ENCODE assay signal across 12 cellular contexts in the genomic region with DNA sequence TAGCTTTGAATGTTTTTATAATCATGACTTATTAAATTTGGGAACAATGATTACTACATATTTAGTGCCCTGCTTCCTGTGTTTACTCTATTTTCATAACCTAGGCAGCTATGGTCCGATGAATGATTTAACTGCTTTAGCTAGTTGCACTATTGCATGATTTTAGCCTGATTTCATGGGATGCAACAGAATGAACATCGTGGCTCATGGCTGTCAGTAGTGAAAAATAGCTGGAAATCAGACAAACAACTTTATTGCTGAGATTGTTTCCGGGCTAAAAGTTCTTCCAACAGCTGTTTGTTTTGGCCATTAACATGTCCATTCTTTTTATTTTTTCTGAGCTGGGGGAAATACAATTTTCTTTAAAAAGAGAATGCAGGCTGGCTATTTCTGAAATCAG. TPM values are rescaled to one million over a fixed set of nuclear protein-coding genes. Genes with fewer than 3 reads are reported as not detected.
DNase-seq lines count a peak whose midpoint lies in the region; ATAC-seq and TF ChIP-seq lines count a peak whose summit lies in the region.
"Had no signal": no experiment of that assay in that cellular context is flagged by ENCODE, and none has a peak within 500 bp of the region (broad histone marks: within the 10 kb centered on the region; RNA-seq: fewer than 3 reads in every experiment).

A gene with protein sequence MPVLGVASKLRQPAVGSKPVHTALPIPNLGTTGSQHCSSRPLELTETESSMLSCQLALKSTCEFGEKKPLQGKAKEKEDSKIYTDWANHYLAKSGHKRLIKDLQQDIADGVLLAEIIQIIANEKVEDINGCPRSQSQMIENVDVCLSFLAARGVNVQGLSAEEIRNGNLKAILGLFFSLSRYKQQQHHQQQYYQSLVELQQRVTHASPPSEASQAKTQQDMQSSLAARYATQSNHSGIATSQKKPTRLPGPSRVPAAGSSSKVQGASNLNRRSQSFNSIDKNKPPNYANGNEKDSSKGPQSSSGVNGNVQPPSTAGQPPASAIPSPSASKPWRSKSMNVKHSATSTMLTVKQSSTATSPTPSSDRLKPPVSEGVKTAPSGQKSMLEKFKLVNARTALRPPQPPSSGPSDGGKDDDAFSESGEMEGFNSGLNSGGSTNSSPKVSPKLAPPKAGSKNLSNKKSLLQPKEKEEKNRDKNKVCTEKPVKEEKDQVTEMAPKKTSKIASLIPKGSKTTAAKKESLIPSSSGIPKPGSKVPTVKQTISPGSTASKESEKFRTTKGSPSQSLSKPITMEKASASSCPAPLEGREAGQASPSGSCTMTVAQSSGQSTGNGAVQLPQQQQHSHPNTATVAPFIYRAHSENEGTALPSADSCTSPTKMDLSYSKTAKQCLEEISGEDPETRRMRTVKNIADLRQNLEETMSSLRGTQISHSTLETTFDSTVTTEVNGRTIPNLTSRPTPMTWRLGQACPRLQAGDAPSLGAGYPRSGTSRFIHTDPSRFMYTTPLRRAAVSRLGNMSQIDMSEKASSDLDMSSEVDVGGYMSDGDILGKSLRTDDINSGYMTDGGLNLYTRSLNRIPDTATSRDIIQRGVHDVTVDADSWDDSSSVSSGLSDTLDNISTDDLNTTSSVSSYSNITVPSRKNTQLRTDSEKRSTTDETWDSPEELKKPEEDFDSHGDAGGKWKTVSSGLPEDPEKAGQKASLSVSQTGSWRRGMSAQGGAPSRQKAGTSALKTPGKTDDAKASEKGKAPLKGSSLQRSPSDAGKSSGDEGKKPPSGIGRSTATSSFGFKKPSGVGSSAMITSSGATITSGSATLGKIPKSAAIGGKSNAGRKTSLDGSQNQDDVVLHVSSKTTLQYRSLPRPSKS (N-terminal part only) (plus strand): TSS at position 393 of the 400 bp plus-strand sequence. CDS start 568 bp downstream, outside the sequence.

- TF ChIP-seq CTCF in choroid plexus epithelial cell (conservative IDR thresholded peaks at IDR 0.05; ENCODE audit: low read depth, low read length), result no peak
- TF ChIP-seq CTCF in kidney epithelial cell (IDR thresholded peaks at IDR 0.05; ENCODE audit: insufficient read depth, low read length, poor library complexity, severe bottlenecking), result no peak
- no peak for TF ChIP-seq CTCF in MM.1S (IDR thresholded peaks at IDR 0.05; ENCODE audit: low read length)
- no peak for TF ChIP-seq CTCF in natural killer cell (IDR thresholded peaks at IDR 0.05)

- no peak for ATAC-seq in natural killer cell
- ATAC-seq: CD8-positive, alpha-beta T cell had no signal

- no peak within 1 kb of the TSS for H3K4me3 ChIP-seq in choroid plexus epithelial cell (ENCODE audit: low read depth, low read length)
- no peak within 1 kb of the TSS for H3K4me3 ChIP-seq in kidney epithelial cell (ENCODE audit: low read depth, low read length)
- peak within 1 kb of the TSS; percentile 7 for H3K4me3 ChIP-seq in skeletal muscle satellite cell (ENCODE audit: low read length)
- no peak within 1 kb of the TSS for H3K4me3 ChIP-seq in MM.1S (ENCODE audit: low read length)

- H2AFZ ChIP-seq in MM.1S (ENCODE audit: low read length), result no peak within 1 kb of the TSS

- H3K27me3 ChIP-seq in kidney epithelial cell (ENCODE audit: control insufficient read depth, insufficient read depth, low read length), result no peaks in the 10 kb centered on the region
- no peaks in the 10 kb centered on the region for H3K27me3 ChIP-seq in skeletal muscle satellite cell (ENCODE audit: control insufficient read depth, insufficient read depth, low read length)
- no peaks in the 10 kb centered on the region for H3K27me3 ChIP-seq in MM.1S (replicated peaks; ENCODE audit: insufficient read depth, low read length)

- H3K36me3 ChIP-seq in kidney epithelial cell (ENCODE audit: control insufficient read depth, insufficient read depth, low read length) (no peaks in the 10 kb centered on the region), skeletal muscle satellite cell (ENCODE audit: insufficient read depth, low read length) (no peaks in the 10 kb centered on the region), MM.1S (replicated peaks; ENCODE audit: insufficient read depth, low read length) (no peaks in the 10 kb centered on the region)

- H3K9me3 ChIP-seq in skeletal muscle satellite cell (replicated peaks; ENCODE audit: low read length) (no peaks in the 10 kb centered on the region), MM.1S (replicated peaks; ENCODE audit: insufficient read depth, low read length) (no peaks in the 10 kb centered on the region)

- H3K9me2 ChIP-seq in MM.1S (replicated peaks; ENCODE audit: insufficient read depth, low read length), result no peaks in the 10 kb centered on the region

- no peak within 1 kb of the TSS for H3K27ac Mint-ChIP-seq in natural killer cell
- H3K27ac Mint-ChIP-seq: activated naive CD8-positive, alpha-beta T cell treated with anti-CD3 and anti-CD28 coated beads for 36 hours; CD8-positive, alpha-beta T cell had no signal

- no peak within 1 kb of the TSS for H3K27ac ChIP-seq in MM.1S (ENCODE audit: low read length)
- H3K27ac ChIP-seq: RWPE1 had no signal

- H3K9ac ChIP-seq in skeletal muscle satellite cell (ENCODE audit: low read depth, low read length) (peak within 1 kb of the TSS; percentile 13), MM.1S (ENCODE audit: low read length) (no peak within 1 kb of the TSS)

- no peaks in the 10 kb centered on the region for H4K20me1 ChIP-seq in MM.1S (ENCODE audit: insufficient read depth, low read length)

- no peak for DNase-seq in HT1080 (ENCODE audit: low read depth)
- DNase-seq in choroid plexus epithelial cell (ENCODE audit: low read depth), result peak; percentile 58
- no peak for DNase-seq in kidney epithelial cell (ENCODE audit: low read depth)
- no peak for DNase-seq in MM.1S
- DNase-seq in stimulated activated CD4-positive, alpha-beta T cell treated with anti-CD3 and anti-CD28 coated beads, Interleukin-2, amount 100 ng/mL, for 24 hours, result no peak
- no peak for DNase-seq in NOMO-1 treated with DMSO at 0.1 percent for 48 hours (lab: John Stamatoyannopoulos, UW; ENCODE audit: unreplicated experiment)
- no peak for DNase-seq in natural killer cell
- DNase-seq: activated naive CD8-positive, alpha-beta T cell treated with anti-CD3 and anti-CD28 coated beads for 36 hours; CD8-positive, alpha-beta T cell; NCI-H2081 treated with DMSO at 0.1 percent for 48 hours had no signal

- peak within 1 kb of the TSS; percentile 44 for H3K4me2 ChIP-seq in skeletal muscle satellite cell (ENCODE audit: low read length)
- no peak within 1 kb of the TSS for H3K4me2 ChIP-seq in MM.1S (ENCODE audit: low read depth, low read length)

- H3K27me3 Mint-ChIP-seq in natural killer cell (ENCODE audit: low read depth in 2 of 2), result no peaks in the 10 kb centered on the region
- H3K27me3 Mint-ChIP-seq: activated naive CD8-positive, alpha-beta T cell treated with anti-CD3 and anti-CD28 coated beads for 36 hours had no signal

- H3K4me1 Mint-ChIP-seq in natural killer cell, result no peaks in the 10 kb centered on the region
- H3K4me1 Mint-ChIP-seq: activated naive CD8-positive, alpha-beta T cell treated with anti-CD3 and anti-CD28 coated beads for 36 hours had no signal

- no peaks in the 10 kb centered on the region for H3K36me3 Mint-ChIP-seq in natural killer cell
- H3K36me3 Mint-ChIP-seq: activated naive CD8-positive, alpha-beta T cell treated with anti-CD3 and anti-CD28 coated beads for 36 hours; CD8-positive, alpha-beta T cell had no signal

- H3K9me3 Mint-ChIP-seq in natural killer cell, result peaks cover 4 to 10% of the 10 kb centered on the region in 2 donors
- H3K9me3 Mint-ChIP-seq: activated naive CD8-positive, alpha-beta T cell treated with anti-CD3 and anti-CD28 coated beads for 36 hours; CD8-positive, alpha-beta T cell had no signal

- intact Hi-C loops in natural killer cell (cut with micrococcal nuclease), result no loop called here

- no peaks in the 10 kb centered on the region for H3F3A ChIP-seq in MM.1S (ENCODE audit: insufficient read depth, low read length)

- H3K4me1 ChIP-seq in skeletal muscle satellite cell (ENCODE audit: control insufficient read depth, insufficient read depth, low read length) (peaks cover 23% of the 10 kb centered on the region), MM.1S (ENCODE audit: low read length) (no peaks in the 10 kb centered on the region)

- H3K79me2 ChIP-seq in MM.1S (ENCODE audit: low read length), result no peaks in the 10 kb centered on the region

- no peak within 1 kb of the TSS for H3K4me3 Mint-ChIP-seq in natural killer cell
- H3K4me3 Mint-ChIP-seq: activated naive CD8-positive, alpha-beta T cell treated with anti-CD3 and anti-CD28 coated beads for 36 hours; CD8-positive, alpha-beta T cell had no signal

RNA-seq across cellular contexts. Expression of the gene that starts here (rescaled TPM):
- total RNA-seq in HT1080 (2014; rRNA removed; shearing (Covaris generic)), result 59.7 and 71.0 TPM in 2 replicates
- 7.4 and 25.6 TPM in 2 replicates for polyA plus RNA-seq in HT1080 (2015; cell fraction: cytosol; rRNA removed)
- polyA plus RNA-seq in HT1080 (2015; cell fraction: nucleus; rRNA removed), result 24.3 and 28.9 TPM in 2 replicates
- total RNA-seq in kidney epithelial cell (17.0 and 30.9 TPM in 2 replicates), natural killer cell (not detected)
- 71.2 and 78.6 TPM in 2 replicates for total RNA-seq in skeletal muscle satellite cell (2012; rRNA removed)
- total RNA-seq: activated naive CD8-positive, alpha-beta T cell treated with anti-CD3 and anti-CD28 coated beads for 36 hours; CD8-positive, alpha-beta T cell had no signal

Comparison
In these comparisons a context has a peak if more than half of its experiments do, and no peak if none do; other contexts are left out.
1. RNA of the gene that starts here (total RNA-seq): 59.7 to 71.0 TPM in HT1080 and 17.0 to 30.9 TPM in kidney epithelial cell; not detected in natural killer cell; every median in the first group is over 10 times any median in the second.